In the genomic region with DNA sequence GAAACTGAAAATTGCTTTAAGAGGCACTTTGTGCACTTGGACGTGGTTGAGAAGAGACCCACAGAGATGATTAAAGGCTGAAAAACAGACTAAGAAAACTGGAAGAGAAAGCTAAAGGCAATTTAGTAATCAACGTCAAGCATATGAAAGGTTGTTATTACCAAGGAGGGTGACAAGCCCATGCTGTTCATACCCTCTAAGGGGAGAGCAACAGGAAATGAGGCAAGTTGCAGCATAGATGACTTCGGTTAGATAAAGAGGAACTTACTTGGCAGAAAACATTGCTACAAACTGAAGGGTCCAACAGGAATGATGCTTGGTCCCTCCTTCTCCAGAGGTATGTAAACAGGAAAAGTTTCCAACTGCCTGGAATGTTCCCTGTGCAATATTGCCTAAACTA, we compare ENCODE assay signal across 10 cellular contexts.
DNase-seq lines count a peak whose midpoint lies in the region; FAIRE-seq and TF ChIP-seq lines count a peak whose summit lies in the region.
"Had no signal": no experiment of that assay in that cellular context is flagged by ENCODE, and none has a peak within 500 bp of the region (broad histone marks: within the 10 kb centered on the region; RNA-seq: fewer than 3 reads in every experiment).

No MANE protein-coding gene starts in this region.

- BruUV-seq in mammary epithelial cell (replicated peaks; lab: Mats Ljungman, UMichigan) (no TSS peak), MCF 10A (replicated peaks; lab: Mats Ljungman, UMichigan) (no TSS peak)

- no peaks in the 10 kb centered on the region for H4K20me1 ChIP-seq in mammary epithelial cell (ENCODE audit: insufficient read depth, low read length)

- POLR2A ChIA-PET in MCF 10A (lab: Yijun Ruan, JAX) = interaction anchor here (1.2 kb wide), 2 partner anchors 12 to 37 kb away, joined by 3 to 5 read pairs; no protein-coding TSS in a partner anchor

- H3K27me3 ChIP-seq in mammary epithelial cell (ENCODE audit: insufficient read depth, low read length) (no peaks in the 10 kb centered on the region), thymus (ENCODE audit: control insufficient read depth, insufficient read depth) (no peaks in the 10 kb centered on the region)

- CTCF ChIA-PET in mammary epithelial cell (lab: Charles Lee; ENCODE audit: low non-redundant PET) = no interaction called here
- CTCF ChIA-PET in MCF 10A (lab: Yijun Ruan, JAX) = no interaction called here

- dilution Hi-C loops in mammary epithelial cell (cut with HindIII; ENCODE audit: low sequenced_read_pairs) = no loop called here

- no peak overlapping the region for H3K27ac Mint-ChIP-seq in MCF 10A (ENCODE audit: low read depth, unreplicated experiment)

- no peak for FAIRE-seq in D721Med (lab: Jason Lieb, UNC)

- H3K4me1 Mint-ChIP-seq in MCF 10A (ENCODE audit: insufficient read depth, unreplicated experiment) = peaks cover 6% of the 10 kb centered on the region

- no peak overlapping the region for H3K9ac ChIP-seq in mammary epithelial cell (ENCODE audit: insufficient read depth, low read length)

- no peak overlapping the region for H3K27ac ChIP-seq in mammary epithelial cell (ENCODE audit: insufficient read depth, low read depth, low read length)
- peak overlapping the region; percentile 15 for H3K27ac ChIP-seq in thymus (ENCODE audit: low read depth)

- no peaks in the 10 kb centered on the region for H3K27me3 Mint-ChIP-seq in MCF 10A (ENCODE audit: insufficient read depth, unreplicated experiment)

- DNase-seq in mammary epithelial cell = no peak
- no peak for DNase-seq in MCF 10A (ENCODE audit: unreplicated experiment)
- DNase-seq in NOMO-1 treated with DMSO at 0.1 percent for 48 hours (lab: John Stamatoyannopoulos, UW; ENCODE audit: unreplicated experiment) = peak; percentile 97
- DNase-seq in effector CD4-positive, alpha-beta T cell = peak; percentile 5
- no peak for DNase-seq in 8988T
- no peak for DNase-seq in D721Med (ENCODE audit: insufficient read length, low spot score)
- DNase-seq in NCI-H2029 (lab: John Stamatoyannopoulos, UW) = no peak
- DNase-seq: amygdala, NCI-H526 treated with DMSO at 0.1 percent for 48 hours had no signal

- H3K79me2 ChIP-seq in mammary epithelial cell (ENCODE audit: insufficient read depth, low read length) = no peaks in the 10 kb centered on the region

- H3K4me1 ChIP-seq in mammary epithelial cell (ENCODE audit: insufficient read depth, low read length) (peaks cover 24% of the 10 kb centered on the region), thymus (ENCODE audit: control insufficient read depth, insufficient read depth, low read length) (peaks cover 21% of the 10 kb centered on the region)

- TF ChIP-seq CTCF in mammary epithelial cell (conservative IDR thresholded peaks at IDR 0.05 in 1 of 2, IDR thresholded peaks at IDR 0.05 in 1 of 2; ENCODE audit: extremely low read depth in 1 of 2, insufficient read depth in 1 of 2, low read depth in 1 of 2, low read length in 2 of 2) = no peak
- TF ChIP-seq CTCF in MCF 10A (IDR thresholded peaks at IDR 0.05; ENCODE audit: unreplicated experiment) = no peak
- TF ChIP-seq CTCF in D721Med (IDR thresholded peaks at IDR 0.05; ENCODE audit: insufficient read depth, missing control alignments) = no peak

- in situ Hi-C loops in mammary epithelial cell (cut with MboI; ENCODE audit: low sequenced_read_pairs in 2 of 2) = no loop called here

- H3K9me3 ChIP-seq in mammary epithelial cell (replicated peaks; ENCODE audit: insufficient read depth, low read length) = no peaks in the 10 kb centered on the region
- H3K9me3 ChIP-seq in thymus (ENCODE audit: control insufficient read depth) = no peaks in the 10 kb centered on the region

- no peaks in the 10 kb centered on the region for H3K36me3 Mint-ChIP-seq in MCF 10A (ENCODE audit: insufficient read depth, unreplicated experiment)

- 74% methylated on average over 3 of the region's 3 CpGs for WGBS in mammary epithelial cell (ENCODE audit: low coverage, missing lambda C conversion rate)
- WGBS in thymus = 8% methylated on average over 3 of the region's 3 CpGs

- no peak overlapping the region for H3K4me3 Mint-ChIP-seq in MCF 10A (ENCODE audit: unreplicated experiment)

- H3K4me2 ChIP-seq in mammary epithelial cell (ENCODE audit: insufficient read depth, low read depth, low read length) = peak overlapping the region; percentile 2

- H2AFZ ChIP-seq in mammary epithelial cell (ENCODE audit: low read depth, low read length) = peak overlapping the region; percentile 25

- no peaks in the 10 kb centered on the region for H3K36me3 ChIP-seq in mammary epithelial cell (ENCODE audit: insufficient read depth, low read length)
- H3K36me3 ChIP-seq in thymus (ENCODE audit: control insufficient read depth, insufficient read depth) = no peaks in the 10 kb centered on the region

- H3K4me3 ChIP-seq in mammary epithelial cell (replicated peaks in 1 of 3; ENCODE audit: insufficient read depth in 1 of 3, low read depth in 2 of 3, low read length in 3 of 3) (no peak overlapping the region), thymus (ENCODE audit: low read length) (no peak overlapping the region)

- intact Hi-C loops in mammary epithelial cell (cut with micrococcal nuclease) (no loop called here), MCF 10A (cut with micrococcal nuclease) (no loop called here)

- peaks cover 8% of the 10 kb centered on the region for H3K9me3 Mint-ChIP-seq in MCF 10A (ENCODE audit: unreplicated experiment)

Comparison
In these comparisons a context has a peak if more than half of its experiments do, and no peak if none do; other contexts are left out.
1. DNase-seq: peak in NOMO-1 treated with DMSO at 0.1 percent for 48 hours (single experiment) and effector CD4-positive, alpha-beta T cell (single experiment); none in mammary epithelial cell (single experiment), MCF 10A (single experiment), 8988T (single experiment), D721Med (single experiment) and NCI-H2029 (single experiment).